8 cellular contexts compared by ENCODE assay signal in genomic region chr16:11361751-11362742, GRCh38. TPM values are rescaled to one million over a fixed set of nuclear protein-coding genes. Genes with fewer than 3 reads are reported as not detected.
A peak's percentile ranks its signal among the peaks of the same experiment; 100 is the strongest.
DNase-seq lines count a peak whose midpoint lies in the region; ATAC-seq and TF ChIP-seq lines count a peak whose summit lies in the region.

No MANE protein-coding gene starts in this region.

- H3K36me3 Mint-ChIP-seq in Caco-2 (ENCODE audit: insufficient read depth, unreplicated experiment): peaks cover 21% of the 10 kb centered on the region

- no peaks in the 10 kb centered on the region for H3K9me3 ChIP-seq in Caco-2

- H3K27me3 Mint-ChIP-seq in Caco-2 (ENCODE audit: insufficient read depth, unreplicated experiment): no peaks in the 10 kb centered on the region

- TF ChIP-seq CTCF in Caco-2 (IDR thresholded peaks at IDR 0.05; ENCODE audit: insufficient read depth in 1 of 2, low read depth in 1 of 2, low read length in 1 of 2, severe bottlenecking in 1 of 2, unreplicated experiment in 1 of 2): no peak

- H3K27ac Mint-ChIP-seq in Caco-2 (ENCODE audit: unreplicated experiment): peak overlapping the region; percentile 25

- H3K36me3 ChIP-seq in Caco-2 (ENCODE audit: control insufficient read depth, insufficient read depth, low read length): no peaks in the 10 kb centered on the region

- BruUV-seq in Caco-2 (replicated peaks; lab: Mats Ljungman, UMichigan): no TSS peak

- H3K27me3 ChIP-seq in Caco-2 (replicated peaks; ENCODE audit: control insufficient read depth, insufficient read depth, low read length): no peaks in the 10 kb centered on the region

- no peak overlapping the region for H3K4me3 ChIP-seq in Caco-2 (ENCODE audit: low read depth, low read length)

- H3K4me1 Mint-ChIP-seq in Caco-2 (ENCODE audit: low read depth, unreplicated experiment): peaks cover 18% of the 10 kb centered on the region

- no peak overlapping the region for H3K4me3 Mint-ChIP-seq in Caco-2 (ENCODE audit: unreplicated experiment)

- CTCF ChIA-PET in Caco-2 (lab: Charles Lee): no interaction called here

- peaks cover 61% of the 10 kb centered on the region for H3K4me1 ChIP-seq in Caco-2

- H3K9me3 Mint-ChIP-seq in Caco-2 (ENCODE audit: unreplicated experiment): no peaks in the 10 kb centered on the region

- POLR2A ChIA-PET in Caco-2 (lab: Charles Lee): no interaction called here

- DNase-seq in Caco-2: no peak
- peak; percentile 89 for DNase-seq in RPMI7951 (ENCODE audit: low read depth)
- peak; percentile 51 for DNase-seq in germinal center (ENCODE audit: low spot score)
- no peak for DNase-seq in left lobe of liver (ENCODE audit: low spot score)
- no peak for DNase-seq in NCI-H524 treated with DMSO at 0.1 percent for 48 hours (lab: John Stamatoyannopoulos, UW)

- intact Hi-C loops in Caco-2 (cut with micrococcal nuclease; ENCODE audit: unreplicated experiment): no loop called here

- ATAC-seq in GM21825 (IDR thresholded peaks at IDR 0.05; ENCODE audit: unreplicated experiment) (peak; percentile 45), left lobe of liver (no peak), GM21526 (IDR thresholded peaks at IDR 0.05; ENCODE audit: low FRiP score, unreplicated experiment) (no peak), HG02973 (IDR thresholded peaks at IDR 0.05; ENCODE audit: unreplicated experiment) (no peak)

RNA-seq across cellular contexts. Expression of gene RMI2, which starts 16.8 kb away (rescaled TPM):
- total RNA-seq in Caco-2 (2022) (47.4 and 52.7 TPM in 2 replicates), left lobe of liver (0.70 TPM)
- 33.2 and 33.4 TPM in 2 replicates for total RNA-seq in RPMI7951 (2014; rRNA removed; shearing (Covaris generic))

Comparison
In these comparisons a context has a peak if more than half of its experiments do, and no peak if none do; other contexts are left out.
1. DNase-seq: peak in RPMI7951 (single experiment) and germinal center (single experiment); none in Caco-2 (0 of 2), left lobe of liver (single experiment) and NCI-H524 treated with DMSO at 0.1 percent for 48 hours (single experiment).
2. RNA of gene RMI2, which starts 16.8 kb away (total RNA-seq): 47.4 to 52.7 TPM in Caco-2 and 33.2 to 33.4 TPM in RPMI7951; 0.70 TPM in left lobe of liver (single experiment); every median in the first group is over 10 times any median in the second.